ENCODE assay signal across 10 cellular contexts in genomic region chr13:91930687-91931086, GRCh38.
"Had no signal": no experiment of that assay in that cellular context is flagged by ENCODE, and none has a peak within 500 bp of the region (broad histone marks: within the 10 kb centered on the region; RNA-seq: fewer than 3 reads in every experiment).

No MANE protein-coding gene starts in this region.

- H3K4me1 Mint-ChIP-seq: GM23338, H9 had no signal

- H3K4me3 ChIP-seq: GM23338, K562 had no signal

- H3K27ac Mint-ChIP-seq: GM23338, H9 had no signal

- H3K9me3 Mint-ChIP-seq: GM23338, H9 had no signal

- H3K4me3 Mint-ChIP-seq: GM23338, H9 had no signal

- H3K27ac ChIP-seq: HL-60 had no signal

- FAIRE-seq: H1, H54, HTR-8/SVneo, K562 had no signal

- ATAC-seq: GM23338, K562 had no signal

- DNase-seq: H9, HCEC 1CT, IMR-90, KG1 had no signal
